ENCODE assay signal across 1 cellular context in genomic region chr11:65851811-65852507, GRCh38.
TF ChIP-seq lines count a peak whose summit lies in the region.

No MANE protein-coding gene starts in this region.

TF ChIP-seq in H1, 55 proteins besides CTCF, POLR2A, EP300 and RAD21:
- TF ChIP-seq TAF7 (optimal IDR thresholded peaks at IDR 0.05; ENCODE audit: borderline replicate concordance, low read depth, low read length) (peak; percentile 41), CHD2 (IDR thresholded peaks at IDR 0.05; ENCODE audit: low read length) (no peak), POLR2AphosphoS5 (IDR thresholded peaks at IDR 0.05; ENCODE audit: low read depth, low read length) (peak; percentile 68)
TF ChIP-seq in H1: peak in this region for 2.
